In the genomic region with DNA sequence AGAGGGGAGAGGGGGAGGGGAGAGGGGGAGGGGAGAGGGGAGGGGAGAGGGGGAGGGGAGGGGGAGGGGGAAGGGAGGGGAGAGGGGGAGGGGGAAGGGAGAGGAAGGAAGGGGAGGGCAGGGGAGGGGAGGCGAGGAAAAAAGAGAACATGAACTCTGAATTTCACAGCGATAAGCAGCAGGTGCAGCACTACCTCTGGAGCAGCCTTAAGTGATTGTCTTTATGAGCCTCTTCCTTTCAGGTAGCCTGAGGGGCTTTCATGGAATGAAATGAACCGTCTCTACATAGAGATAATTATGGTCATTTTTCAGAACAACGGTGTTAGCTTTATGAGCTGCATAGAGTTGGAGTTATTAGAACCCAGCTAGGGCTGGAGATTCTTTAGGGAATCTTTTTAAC, we compare ENCODE assay signal across 15 cellular contexts.
DNase-seq lines count a peak whose midpoint lies in the region; ATAC-seq lines count a peak whose summit lies in the region.
"Had no signal": no experiment of that assay in that cellular context is flagged by ENCODE, and none has a peak within 500 bp of the region (broad histone marks: within the 10 kb centered on the region; RNA-seq: fewer than 3 reads in every experiment).

No MANE protein-coding gene starts in this region.

- no peak overlapping the region for H3K27ac Mint-ChIP-seq in T-helper 2 cell treated with Interferon-gamma antibody and Interleukin-4, amounts not matched to agents 5 μg/mL and 100 μg/mL, for 36 hours
- H3K27ac Mint-ChIP-seq: CD4-positive, alpha-beta memory T cell; HFFc6; IgD-negative memory B cell; T-helper 17 cell had no signal

- DNase-seq in DMS79 treated with DMSO at 0.1 percent for 48 hours (lab: John Stamatoyannopoulos, UW) (peak; percentile 87), NCI-H1417 treated with DMSO at 0.1 percent for 48 hours (lab: John Stamatoyannopoulos, UW) (peak; percentile 81), NCI-H2081 treated with DMSO at 0.1 percent for 48 hours (lab: John Stamatoyannopoulos, UW) (peak; percentile 67), NCI-H748 treated with DMSO at 0.1 percent for 48 hours (lab: John Stamatoyannopoulos, UW) (peak; percentile 84)
- DNase-seq in T-helper 2 cell treated with Interferon-gamma antibody and Interleukin-4, amounts not matched to agents 5 μg/mL and 100 μg/mL, for 36 hours (ENCODE audit: low spot score): no peak
- DNase-seq: BE2C; CD4-positive, alpha-beta memory T cell; EL; HFFc6; NCI-H2171 treated with DMSO at 0.1 percent for 48 hours; NCI-H82; T-helper 17 cell had no signal

- no peak overlapping the region for H3K4me3 Mint-ChIP-seq in T-helper 2 cell treated with Interferon-gamma antibody and Interleukin-4, amounts not matched to agents 5 μg/mL and 100 μg/mL, for 36 hours
- H3K4me3 Mint-ChIP-seq: CD4-positive, alpha-beta memory T cell; HFFc6; IgD-negative memory B cell; T-helper 17 cell had no signal

- H3K27me3 Mint-ChIP-seq in T-helper 2 cell treated with Interferon-gamma antibody and Interleukin-4, amounts not matched to agents 5 μg/mL and 100 μg/mL, for 36 hours (ENCODE audit: low read depth): no peaks in the 10 kb centered on the region
- H3K27me3 Mint-ChIP-seq: IgD-negative memory B cell had no signal

- H3K9me3 Mint-ChIP-seq in T-helper 2 cell treated with Interferon-gamma antibody and Interleukin-4, amounts not matched to agents 5 μg/mL and 100 μg/mL, for 36 hours: no peaks in the 10 kb centered on the region

- H3K4me1 Mint-ChIP-seq in T-helper 2 cell treated with Interferon-gamma antibody and Interleukin-4, amounts not matched to agents 5 μg/mL and 100 μg/mL, for 36 hours (ENCODE audit: low read depth): no peaks in the 10 kb centered on the region
- H3K4me1 Mint-ChIP-seq: CD4-positive, alpha-beta memory T cell; IgD-negative memory B cell had no signal

- no peak for ATAC-seq in GM21723 (IDR thresholded peaks at IDR 0.05; ENCODE audit: unreplicated experiment)
- no peak for ATAC-seq in HG02852 (IDR thresholded peaks at IDR 0.05; ENCODE audit: unreplicated experiment)
- ATAC-seq: T-helper 17 cell had no signal

- H3K36me3 Mint-ChIP-seq in T-helper 2 cell treated with Interferon-gamma antibody and Interleukin-4, amounts not matched to agents 5 μg/mL and 100 μg/mL, for 36 hours (ENCODE audit: low read depth): no peaks in the 10 kb centered on the region
- H3K36me3 Mint-ChIP-seq: CD4-positive, alpha-beta memory T cell; IgD-negative memory B cell had no signal
